In the genomic region with DNA sequence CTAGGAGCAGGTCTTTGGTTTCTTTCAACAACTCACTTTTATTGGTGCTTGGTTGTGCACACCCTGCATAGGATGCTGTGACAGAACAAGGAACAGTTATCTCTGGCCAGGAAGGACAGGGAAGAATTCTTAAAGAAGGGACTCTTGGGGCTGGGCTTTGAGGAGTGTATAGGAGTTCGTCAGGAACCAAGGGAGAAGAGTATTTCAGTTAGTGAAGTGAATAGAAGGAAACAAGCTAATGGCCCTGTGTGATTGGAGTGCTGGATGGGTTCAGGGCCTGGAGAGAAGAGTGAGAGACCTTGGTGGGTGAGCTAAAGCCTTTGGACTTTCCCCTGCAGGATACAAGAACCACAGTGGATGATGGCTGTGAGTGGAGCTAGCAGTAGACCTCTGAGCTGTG, we compare ENCODE assay signal across 1 cellular context.
TF ChIP-seq lines count a peak whose summit lies in the region.

No MANE protein-coding gene starts in this region.

TF ChIP-seq in SK-N-SH treated with all-trans-retinoic acid at 6 μM for 48 hours, 23 proteins besides CTCF, POLR2A, EP300 and RAD21 (continued from another document):
- TF ChIP-seq, protein P1, sequence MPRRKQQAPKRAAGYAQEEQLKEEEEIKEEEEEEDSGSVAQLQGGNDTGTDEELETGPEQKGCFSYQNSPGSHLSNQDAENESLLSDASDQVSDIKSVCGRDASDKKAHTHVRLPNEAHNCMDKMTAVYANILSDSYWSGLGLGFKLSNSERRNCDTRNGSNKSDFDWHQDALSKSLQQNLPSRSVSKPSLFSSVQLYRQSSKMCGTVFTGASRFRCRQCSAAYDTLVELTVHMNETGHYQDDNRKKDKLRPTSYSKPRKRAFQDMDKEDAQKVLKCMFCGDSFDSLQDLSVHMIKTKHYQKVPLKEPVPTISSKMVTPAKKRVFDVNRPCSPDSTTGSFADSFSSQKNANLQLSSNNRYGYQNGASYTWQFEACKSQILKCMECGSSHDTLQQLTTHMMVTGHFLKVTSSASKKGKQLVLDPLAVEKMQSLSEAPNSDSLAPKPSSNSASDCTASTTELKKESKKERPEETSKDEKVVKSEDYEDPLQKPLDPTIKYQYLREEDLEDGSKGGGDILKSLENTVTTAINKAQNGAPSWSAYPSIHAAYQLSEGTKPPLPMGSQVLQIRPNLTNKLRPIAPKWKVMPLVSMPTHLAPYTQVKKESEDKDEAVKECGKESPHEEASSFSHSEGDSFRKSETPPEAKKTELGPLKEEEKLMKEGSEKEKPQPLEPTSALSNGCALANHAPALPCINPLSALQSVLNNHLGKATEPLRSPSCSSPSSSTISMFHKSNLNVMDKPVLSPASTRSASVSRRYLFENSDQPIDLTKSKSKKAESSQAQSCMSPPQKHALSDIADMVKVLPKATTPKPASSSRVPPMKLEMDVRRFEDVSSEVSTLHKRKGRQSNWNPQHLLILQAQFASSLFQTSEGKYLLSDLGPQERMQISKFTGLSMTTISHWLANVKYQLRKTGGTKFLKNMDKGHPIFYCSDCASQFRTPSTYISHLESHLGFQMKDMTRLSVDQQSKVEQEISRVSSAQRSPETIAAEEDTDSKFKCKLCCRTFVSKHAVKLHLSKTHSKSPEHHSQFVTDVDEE (CRISPR knock-in tag; IDR thresholded peaks at IDR 0.05), result no peak
- TF ChIP-seq ZNF8 (CRISPR knock-in tag; IDR thresholded peaks at IDR 0.05), result no peak
